10 cellular contexts compared by ENCODE assay signal in genomic region chrX:109187473-109188168, GRCh38.
A peak's percentile ranks its signal among the peaks of the same experiment; 100 is the strongest.
DNase-seq lines count a peak whose midpoint lies in the region; ATAC-seq and TF ChIP-seq lines count a peak whose summit lies in the region.
"Had no signal": no experiment of that assay in that cellular context is flagged by ENCODE, and none has a peak within 500 bp of the region (broad histone marks: within the 10 kb centered on the region; RNA-seq: fewer than 3 reads in every experiment).

No MANE protein-coding gene starts in this region.

- H3K27ac ChIP-seq in right lobe of liver: no peak overlapping the region

- no peak for TF ChIP-seq CTCF in right lobe of liver (IDR thresholded peaks at IDR 0.05)

- H3K9me3 ChIP-seq in right lobe of liver: no peaks in the 10 kb centered on the region

- H3K36me3 ChIP-seq in right lobe of liver: no peaks in the 10 kb centered on the region

- intact Hi-C loops in right lobe of liver (cut with DNase I): no loop called here

- no peak overlapping the region for H3K4me3 ChIP-seq in right lobe of liver

- TF ChIP-seq POLR2A in right lobe of liver (IDR thresholded peaks at IDR 0.05): no peak

- DNase-seq in NCI-H187 treated with DMSO at 0.1 percent for 48 hours (lab: John Stamatoyannopoulos, UW): peak; percentile 99
- DNase-seq in right lobe of liver: no peak
- DNase-seq in hippocampal formation (lab: John Stamatoyannopoulos, UW): no peak
- no peak for DNase-seq in NCI-H2171 treated with DMSO at 0.1 percent for 48 hours (lab: John Stamatoyannopoulos, UW)
- no peak for DNase-seq in NCI-H1930 (lab: John Stamatoyannopoulos, UW)
- DNase-seq: immature natural killer cell, NCI-H1694 treated with DMSO at 0.1 percent for 48 hours had no signal

- H3K4me1 ChIP-seq in right lobe of liver: no peaks in the 10 kb centered on the region

- H3K27me3 ChIP-seq in right lobe of liver: no peaks in the 10 kb centered on the region

- ATAC-seq in GM18867 (IDR thresholded peaks at IDR 0.05; ENCODE audit: unreplicated experiment) (peak; percentile 63), GM21390 (IDR thresholded peaks at IDR 0.05; ENCODE audit: unreplicated experiment) (peak; percentile 79), HG02981 (IDR thresholded peaks at IDR 0.05; ENCODE audit: unreplicated experiment) (peak; percentile 86), right lobe of liver (no peak)

- WGBS in right lobe of liver (ENCODE audit: insufficient coverage, low coverage, low lambda C conversion rate, missing lambda C conversion rate): 13% methylated on average over 2 of the region's 2 CpGs

Comparison
In these comparisons a context has a peak if more than half of its experiments do, and no peak if none do; other contexts are left out.
1. ATAC-seq: peak in GM18867 (single experiment), GM21390 (single experiment) and HG02981 (single experiment); none in right lobe of liver (0 of 4).